19 cellular contexts compared by ENCODE assay signal in the genomic region with DNA sequence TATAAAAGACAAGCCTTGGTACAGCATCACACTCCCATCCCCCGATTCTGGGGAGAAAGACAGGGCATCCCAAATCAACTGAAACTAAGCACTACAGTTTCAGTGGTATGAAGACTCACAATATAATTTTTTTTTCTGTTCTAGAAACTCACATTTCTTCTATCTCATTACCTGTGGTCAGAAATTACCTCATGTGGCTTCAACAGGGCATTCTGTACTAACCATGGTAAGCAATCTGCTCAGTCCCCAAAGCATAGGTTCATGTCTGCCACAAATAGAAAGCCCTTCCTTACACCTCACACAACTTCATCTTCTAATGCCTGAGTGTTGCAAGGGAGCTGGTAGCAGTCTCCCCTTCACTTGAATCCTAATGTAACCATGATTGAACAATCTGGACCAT.
A peak's percentile ranks its signal among the peaks of the same experiment; 100 is the strongest.
DNase-seq lines count a peak whose midpoint lies in the region; ATAC-seq and TF ChIP-seq lines count a peak whose summit lies in the region.
"Had no signal": no experiment of that assay in that cellular context is flagged by ENCODE, and none has a peak within 500 bp of the region (broad histone marks: within the 10 kb centered on the region; RNA-seq: fewer than 3 reads in every experiment).

No MANE protein-coding gene starts in this region.

- ATAC-seq in GM18909 (IDR thresholded peaks at IDR 0.05; ENCODE audit: poor library complexity, unreplicated experiment) (peak; percentile 78), GM21619 (IDR thresholded peaks at IDR 0.05; ENCODE audit: unreplicated experiment) (peak; percentile 66), HG03175 (IDR thresholded peaks at IDR 0.05; ENCODE audit: unreplicated experiment) (peak; percentile 52)
- peak; percentile 27 for ATAC-seq in stimulated activated memory B cell treated with anti-CD40 and anti-IgM and Interleukin-4, amounts not matched to agents 10 μg/mL and 1 μg/mL and 100 μg/mL, for 72 hours
- ATAC-seq: activated naive CD4-positive, alpha-beta T cell treated with anti-CD3 and anti-CD28 coated beads, Interleukin-2, amount 50 U/mL, for 72 hours; heart left ventricle had no signal

- TF ChIP-seq CTCF in GM20000 (IDR thresholded peaks at IDR 0.05; ENCODE audit: extremely low read depth, missing control alignments): no peak

- H3K4me3 Mint-ChIP-seq in stimulated activated memory B cell treated with anti-CD40 and anti-IgM and Interleukin-4, amounts not matched to agents 10 μg/mL and 1 μg/mL and 100 μg/mL, for 72 hours: no peak overlapping the region
- H3K4me3 Mint-ChIP-seq: activated CD4-positive, alpha-beta T cell treated with anti-CD3 and anti-CD28 coated beads, Interleukin-2, amount 10 ng/mL, durations not matched to agents 7 days and 5 days; brain; neural crest cell had no signal

- no peaks in the 10 kb centered on the region for H3K36me3 Mint-ChIP-seq in stimulated activated memory B cell treated with anti-CD40 and anti-IgM and Interleukin-4, amounts not matched to agents 10 μg/mL and 1 μg/mL and 100 μg/mL, for 72 hours
- H3K36me3 Mint-ChIP-seq: activated naive CD4-positive, alpha-beta T cell treated with anti-CD3 and anti-CD28 coated beads, Interleukin-2, amount 50 U/mL, for 72 hours; brain; mesothelial cell of epicardium had no signal

- H3K27me3 Mint-ChIP-seq in stimulated activated memory B cell treated with anti-CD40 and anti-IgM and Interleukin-4, amounts not matched to agents 10 μg/mL and 1 μg/mL and 100 μg/mL, for 72 hours: no peaks in the 10 kb centered on the region

- H3K27ac Mint-ChIP-seq in stimulated activated memory B cell treated with anti-CD40 and anti-IgM and Interleukin-4, amounts not matched to agents 10 μg/mL and 1 μg/mL and 100 μg/mL, for 72 hours: no peak overlapping the region
- H3K27ac Mint-ChIP-seq: activated CD4-positive, alpha-beta T cell treated with anti-CD3 and anti-CD28 coated beads, Interleukin-2, amount 10 ng/mL, durations not matched to agents 7 days and 5 days; activated naive CD4-positive, alpha-beta T cell treated with anti-CD3 and anti-CD28 coated beads, Interleukin-2, amount 50 U/mL, for 72 hours; mesothelial cell of epicardium had no signal

- DNase-seq in SKM-1 treated with dmso at 0.1 percent for 144 hours (lab: John Stamatoyannopoulos, UW; ENCODE audit: unreplicated experiment) (no peak), Ammon's horn (ENCODE audit: low spot score) (no peak), GM20000 (ENCODE audit: low spot score) (no peak)
- DNase-seq: activated CD4-positive, alpha-beta T cell treated with anti-CD3 and anti-CD28 coated beads, Interleukin-2, amount 10 ng/mL, durations not matched to agents 7 days and 5 days; dermis blood vessel endothelial cell; GM23248; heart left ventricle; MG63; NCI-H2081; NCI-H526 treated with DMSO at 0.1 percent for 48 hours; PC-9 had no signal

- peaks cover 2% of the 10 kb centered on the region for H3K9me3 Mint-ChIP-seq in stimulated activated memory B cell treated with anti-CD40 and anti-IgM and Interleukin-4, amounts not matched to agents 10 μg/mL and 1 μg/mL and 100 μg/mL, for 72 hours
- H3K9me3 Mint-ChIP-seq: activated CD4-positive, alpha-beta T cell treated with anti-CD3 and anti-CD28 coated beads, Interleukin-2, amount 10 ng/mL, durations not matched to agents 7 days and 5 days; activated naive CD4-positive, alpha-beta T cell treated with anti-CD3 and anti-CD28 coated beads, Interleukin-2, amount 50 U/mL, for 72 hours; neural crest cell had no signal

- peaks cover 13% of the 10 kb centered on the region for H3K4me1 Mint-ChIP-seq in stimulated activated memory B cell treated with anti-CD40 and anti-IgM and Interleukin-4, amounts not matched to agents 10 μg/mL and 1 μg/mL and 100 μg/mL, for 72 hours
- H3K4me1 Mint-ChIP-seq: neural crest cell had no signal

Comparison
In these comparisons a context has a peak if more than half of its experiments do, and no peak if none do; other contexts are left out.
1. ATAC-seq: peak in every context shown above with its lines; median percentile 78 in GM18909; 66 in GM21619; 52 in HG03175; 27 in stimulated activated memory B cell treated with anti-CD40 and anti-IgM and Interleukin-4, amounts not matched to agents 10 μg/mL and 1 μg/mL and 100 μg/mL, for 72 hours.